ENCODE assay signal across 8 cellular contexts in the genomic region with DNA sequence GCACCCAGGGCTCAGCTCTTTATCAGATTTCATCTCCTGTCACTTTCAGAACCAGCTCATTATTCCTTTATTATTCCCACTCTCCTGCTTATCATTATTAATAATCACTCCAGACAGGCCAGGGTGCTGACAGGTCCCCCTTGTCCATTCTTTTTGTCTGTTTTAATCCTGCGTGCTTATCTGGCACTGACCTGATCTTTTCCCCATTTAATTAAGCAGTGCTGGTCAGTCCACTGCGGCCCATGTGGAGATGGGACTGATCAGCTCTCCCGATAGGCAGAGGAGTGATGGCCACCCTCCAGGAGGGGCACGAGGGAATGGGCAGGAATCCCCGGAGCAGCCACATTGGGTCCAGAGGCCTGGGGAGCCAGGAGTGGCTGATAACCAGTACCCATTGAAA.
"Had no signal": no experiment of that assay in that cellular context is flagged by ENCODE, and none has a peak within 500 bp of the region (broad histone marks: within the 10 kb centered on the region; RNA-seq: fewer than 3 reads in every experiment).

No MANE protein-coding gene starts in this region.

- H3K4me2 ChIP-seq: GM23338 had no signal

- H3K9me3 Mint-ChIP-seq: GM23338, HFFc6 had no signal

- H3K9ac ChIP-seq: GM23248 had no signal

- H3K4me1 ChIP-seq: HAP-1 had no signal

- H2AFZ ChIP-seq: GM23248, GM23338 had no signal

- H3K27ac Mint-ChIP-seq: GM23338, HFFc6 had no signal

- ATAC-seq: GM23338, HCT116 had no signal

- H3K36me3 ChIP-seq: HAP-1 had no signal

- H3K27ac ChIP-seq: GM23248 had no signal

- H3K9me3 ChIP-seq: HAP-1 had no signal

- H3K4me3 Mint-ChIP-seq: GM23338, HFFc6 had no signal

- H3K4me3 ChIP-seq: GM23248, GM23338, HAP-1 had no signal

- DNase-seq: GM23248, GOT3, H7, HCEC 1CT, HFFc6 had no signal
